Comparison of ENCODE assay signal across 16 cellular contexts in genomic region chr15:38504680-38505467, GRCh38. TPM values are rescaled to one million over a fixed set of nuclear protein-coding genes. Genes with fewer than 3 reads are reported as not detected.
DNase-seq lines count a peak whose midpoint lies in the region; ATAC-seq and TF ChIP-seq lines count a peak whose summit lies in the region.
"Had no signal": no experiment of that assay in that cellular context is flagged by ENCODE, and none has a peak within 500 bp of the region (broad histone marks: within the 10 kb centered on the region; RNA-seq: fewer than 3 reads in every experiment).

No MANE protein-coding gene starts in this region.

- no peaks in the 10 kb centered on the region for H3K36me3 ChIP-seq in left ventricle myocardium inferior
- H3K36me3 ChIP-seq in upper lobe of right lung, result no peaks in the 10 kb centered on the region

- ATAC-seq in Right ventricle myocardium inferior (peak; percentile 39), T-helper 17 cell (no peak), upper lobe of right lung (peak; percentile 36)
- ATAC-seq in central memory CD8-positive, alpha-beta T cell (replicated peaks; ENCODE audit: extremely low read depth, poor library complexity, severe bottlenecking), result no peak
- ATAC-seq: sciatic nerve had no signal

- H3K4me3 Mint-ChIP-seq in T-helper 17 cell, result no peak overlapping the region
- no peak overlapping the region for H3K4me3 Mint-ChIP-seq in central memory CD8-positive, alpha-beta T cell
- H3K4me3 Mint-ChIP-seq: dendritic cell treated with granulocyte-macrophage colony-stimulating factor and Interleukin-4, amounts not matched to agents 40 ng/mL and 50 ng/mL, for 4 days; mesothelial cell of epicardium had no signal

- no peaks in the 10 kb centered on the region for H3K9me3 ChIP-seq in left ventricle myocardium inferior (replicated peaks)
- no peaks in the 10 kb centered on the region for H3K9me3 ChIP-seq in T-helper 17 cell (ENCODE audit: control insufficient read depth, low read length, poor library complexity, severe bottlenecking)
- no peaks in the 10 kb centered on the region for H3K9me3 ChIP-seq in upper lobe of right lung

- no peak for DNase-seq in Right ventricle myocardium inferior (ENCODE audit: missing footprints)
- no peak for DNase-seq in left ventricle myocardium inferior
- no peak for DNase-seq in T-helper 17 cell
- no peak for DNase-seq in central memory CD8-positive, alpha-beta T cell (ENCODE audit: low spot score in 2 of 2)
- DNase-seq in upper lobe of right lung, result no peak
- DNase-seq in NCI-H1694 treated with DMSO at 0.1 percent for 48 hours (lab: John Stamatoyannopoulos, UW), result no peak
- no peak for DNase-seq in mesenteric fat pad (ENCODE audit: low spot score)
- DNase-seq: activated gamma-delta T cell treated with Interleukin-2 at 50 U/mL for 16 hours; H7; kidney glomerular epithelial cell; NCI-H1417 treated with DMSO at 0.1 percent for 48 hours; stimulated activated CD4-positive, alpha-beta T cell treated with anti-CD3 and anti-CD28 coated beads, Interleukin-1b, Interleukin-23, amount 100 ng/mL, for 48 hours had no signal

- H3K9me3 Mint-ChIP-seq in central memory CD8-positive, alpha-beta T cell, result no peaks in the 10 kb centered on the region
- H3K9me3 Mint-ChIP-seq: mesothelial cell of epicardium had no signal

- no peak for TF ChIP-seq CTCF in left ventricle myocardium inferior (IDR thresholded peaks at IDR 0.05; ENCODE audit: borderline replicate concordance)
- TF ChIP-seq CTCF in upper lobe of right lung (IDR thresholded peaks at IDR 0.05), result no peak

- intact Hi-C loops in Right ventricle myocardium inferior (cut with DNase I), result no loop called here
- intact Hi-C loops in left ventricle myocardium inferior (cut with micrococcal nuclease), result no loop called here
- intact Hi-C loops in upper lobe of right lung (cut with DNase I), result no loop called here

- no peaks in the 10 kb centered on the region for H3K27me3 Mint-ChIP-seq in T-helper 17 cell
- no peaks in the 10 kb centered on the region for H3K27me3 Mint-ChIP-seq in central memory CD8-positive, alpha-beta T cell
- H3K27me3 Mint-ChIP-seq: dendritic cell treated with granulocyte-macrophage colony-stimulating factor and Interleukin-4, amounts not matched to agents 40 ng/mL and 50 ng/mL, for 4 days had no signal

- peaks cover 11% of the 10 kb centered on the region for H3K36me3 Mint-ChIP-seq in T-helper 17 cell (ENCODE audit: low read depth)
- H3K36me3 Mint-ChIP-seq in central memory CD8-positive, alpha-beta T cell (ENCODE audit: insufficient read depth), result peaks cover 90% of the 10 kb centered on the region

- H3K4me1 Mint-ChIP-seq in T-helper 17 cell, result peaks cover 8% of the 10 kb centered on the region
- no peaks in the 10 kb centered on the region for H3K4me1 Mint-ChIP-seq in central memory CD8-positive, alpha-beta T cell
- H3K4me1 Mint-ChIP-seq: mesothelial cell of epicardium had no signal

- H3K4me1 ChIP-seq in left ventricle myocardium inferior, result peaks cover 7% of the 10 kb centered on the region
- H3K4me1 ChIP-seq in upper lobe of right lung, result no peaks in the 10 kb centered on the region

- H3K27me3 ChIP-seq in left ventricle myocardium inferior (ENCODE audit: low read depth) (no peaks in the 10 kb centered on the region), upper lobe of right lung (no peaks in the 10 kb centered on the region)

- H3K4me3 ChIP-seq in left ventricle myocardium inferior, result no peak overlapping the region
- H3K4me3 ChIP-seq in upper lobe of right lung, result no peak overlapping the region
- H3K4me3 ChIP-seq: SK-N-MC had no signal

- H3K27ac ChIP-seq in left ventricle myocardium inferior (replicated peaks) (no peak overlapping the region), upper lobe of right lung (no peak overlapping the region)
- H3K27ac ChIP-seq: SK-N-MC had no signal

- H3K27ac Mint-ChIP-seq in T-helper 17 cell, result peak overlapping the region; percentile 65
- H3K27ac Mint-ChIP-seq in central memory CD8-positive, alpha-beta T cell (ENCODE audit: low read depth), result peak overlapping the region; percentile 46
- H3K27ac Mint-ChIP-seq: dendritic cell treated with granulocyte-macrophage colony-stimulating factor and Interleukin-4, amounts not matched to agents 40 ng/mL and 50 ng/mL, for 4 days; mesothelial cell of epicardium had no signal

RNA-seq across cellular contexts. Expression of gene FAM98B, which starts 50.9 kb away (rescaled TPM):
- total RNA-seq in Right ventricle myocardium inferior (20.5 TPM), left ventricle myocardium inferior (28.7 TPM), T-helper 17 cell (10 to 100 TPM; 19.6 to 22.6 TPM), upper lobe of right lung (24.8 TPM), mesenteric fat pad (22.4 TPM)

RNA-seq across cellular contexts. Expression of gene RASGRP1, which starts 59.7 kb away (rescaled TPM):
- total RNA-seq in Right ventricle myocardium inferior, result 0.46 TPM
- total RNA-seq in left ventricle myocardium inferior, result 0.44 TPM
- total RNA-seq in T-helper 17 cell, result 100 to 1,000 TPM; 121 to 138 TPM
- total RNA-seq in upper lobe of right lung, result 9.4 TPM
- total RNA-seq in mesenteric fat pad, result 1.1 TPM

Comparison
In these comparisons a context has a peak if more than half of its experiments do, and no peak if none do; other contexts are left out.
1. ATAC-seq: peak in Right ventricle myocardium inferior (single experiment) and upper lobe of right lung (single experiment); none in T-helper 17 cell (single experiment) and central memory CD8-positive, alpha-beta T cell (single experiment).
2. RNA of gene RASGRP1, which starts 59.7 kb away (total RNA-seq): 121 to 138 TPM in T-helper 17 cell; 9.4 TPM in upper lobe of right lung (single experiment), 1.1 TPM in mesenteric fat pad (single experiment), 0.46 TPM in Right ventricle myocardium inferior (single experiment) and 0.44 TPM in left ventricle myocardium inferior (single experiment); every median in the first group is over 10 times any median in the second.